1 cellular context compared by ENCODE assay signal in the genomic region with DNA sequence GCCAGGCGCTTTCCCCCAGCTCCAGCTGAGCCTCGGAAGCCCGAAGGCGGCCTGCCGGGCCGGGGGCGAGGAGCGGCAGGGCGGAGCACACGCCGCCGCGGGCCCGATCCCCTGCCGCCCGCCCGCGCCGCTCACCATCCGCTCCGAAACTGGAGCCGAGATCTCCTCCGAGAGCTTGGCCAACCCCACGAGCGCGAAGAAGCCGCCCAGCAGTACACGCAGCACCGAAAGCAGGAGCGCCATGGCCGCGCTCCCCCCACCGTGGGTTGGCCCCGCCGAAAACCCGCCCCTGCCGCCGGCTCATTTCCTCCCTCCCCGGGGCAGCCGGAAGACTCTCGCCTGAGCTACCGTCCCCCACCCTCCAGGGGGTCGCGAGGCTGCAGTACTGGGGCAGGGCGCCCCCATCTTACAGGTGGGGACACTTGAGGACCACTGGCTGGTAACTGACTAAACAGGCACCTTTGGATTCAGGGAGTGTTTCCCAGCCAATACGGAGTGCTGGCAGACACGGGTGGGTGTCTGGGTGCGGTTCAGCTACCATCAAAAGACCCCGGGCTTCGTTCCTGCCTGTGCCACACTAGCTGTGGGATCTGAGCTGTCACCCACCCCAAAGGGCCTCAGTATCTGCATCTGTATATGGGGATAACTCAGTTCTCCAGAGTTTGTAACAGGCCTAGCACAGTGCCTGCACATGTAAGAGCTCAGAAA.
TF ChIP-seq lines count a peak whose summit lies in the region.

A gene (minus strand): TSS at position 285 of the 708 bp plus-strand sequence. CDS start 42 bp downstream, at position 243.

TF ChIP-seq in IMR-90, 13 proteins besides CTCF, POLR2A, EP300 and RAD21 (continued from another document):
- no peak for TF ChIP-seq FOS (IDR thresholded peaks at IDR 0.05; ENCODE audit: low read depth, low read length)
- no peak for TF ChIP-seq SMC3 (IDR thresholded peaks at IDR 0.05; ENCODE audit: low read depth, low read length)
TF ChIP-seq in IMR-90: peak in this region for 1.
